Comparison of ENCODE assay signal across 9 cellular contexts in the genomic region with DNA sequence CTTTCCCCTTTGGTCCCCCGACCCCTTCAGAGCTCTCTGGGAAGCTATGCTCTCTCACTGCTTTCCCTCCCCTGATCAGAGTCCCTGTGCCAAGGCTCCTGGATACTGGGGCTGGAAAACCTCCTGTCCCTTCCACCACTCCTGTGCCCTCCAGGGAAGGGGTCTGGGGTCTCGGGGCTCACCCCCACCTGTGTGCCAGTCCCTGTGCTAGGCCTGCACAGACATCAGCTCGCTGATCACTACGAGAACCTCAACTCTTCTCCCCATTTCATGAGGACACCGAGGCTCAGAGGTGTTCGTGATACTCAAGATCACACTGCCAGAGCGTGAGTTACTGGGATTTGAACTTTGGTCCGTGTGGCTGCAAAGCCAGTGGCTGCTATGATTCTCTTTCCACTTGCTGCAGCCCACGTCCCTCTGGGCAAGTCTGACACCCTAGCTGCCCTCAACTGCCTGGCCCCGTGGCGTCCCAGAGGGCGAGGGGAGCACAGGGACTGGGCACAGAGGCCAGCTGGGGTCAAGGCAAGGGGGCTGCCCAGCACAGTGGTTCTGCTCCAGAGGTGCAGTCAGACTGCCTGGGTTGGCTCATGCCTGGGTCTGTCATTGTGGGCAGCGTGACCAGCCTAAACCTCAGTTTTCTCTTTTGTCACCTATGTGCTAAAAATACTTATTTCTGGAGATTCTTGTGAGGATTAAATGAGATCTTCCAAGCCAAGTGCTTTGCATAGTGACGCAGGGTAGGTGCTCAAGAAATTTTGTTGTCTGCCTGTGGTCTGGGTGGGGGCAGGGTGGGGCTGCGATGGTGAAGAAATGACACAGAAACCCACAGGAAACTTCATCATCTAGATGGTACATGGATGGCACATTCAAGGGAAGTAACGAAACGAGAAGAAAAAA. TPM values are rescaled to one million over a fixed set of nuclear protein-coding genes. Genes with fewer than 3 reads are reported as not detected.
DNase-seq lines count a peak whose midpoint lies in the region; ATAC-seq lines count a peak whose summit lies in the region.
"Had no signal": no experiment of that assay in that cellular context is flagged by ENCODE, and none has a peak within 500 bp of the region (broad histone marks: within the 10 kb centered on the region; RNA-seq: fewer than 3 reads in every experiment).

No MANE protein-coding gene starts in this region.

- no peaks in the 10 kb centered on the region for H3K27me3 Mint-ChIP-seq in activated CD4-positive, alpha-beta T cell treated with anti-CD3 and anti-CD28 coated beads, Interleukin-2, amount 10 ng/mL, durations not matched to agents 7 days and 5 days
- H3K27me3 Mint-ChIP-seq: naive B cell had no signal

- CTCF ChIA-PET in activated CD4-positive, alpha-beta T cell treated with anti-CD3 and anti-CD28 coated beads, Interleukin-2, amount 10 ng/mL, durations not matched to agents 7 days and 5 days (lab: Charles Lee): interaction anchor here (0.8 to 2.3 kb wide), 3 partner anchors 9 to 46 kb away, joined by 3 to 6 read pairs (median 3); no protein-coding TSS in a partner anchor

- H3K4me1 Mint-ChIP-seq in activated CD4-positive, alpha-beta T cell treated with anti-CD3 and anti-CD28 coated beads, Interleukin-2, amount 10 ng/mL, durations not matched to agents 7 days and 5 days: peaks cover 74% of the 10 kb centered on the region

- no peaks in the 10 kb centered on the region for H3K9me3 Mint-ChIP-seq in activated CD4-positive, alpha-beta T cell treated with anti-CD3 and anti-CD28 coated beads, Interleukin-2, amount 10 ng/mL, durations not matched to agents 7 days and 5 days

- ATAC-seq in GM18909 (IDR thresholded peaks at IDR 0.05; ENCODE audit: poor library complexity, unreplicated experiment): no peak
- ATAC-seq in GM21360 (IDR thresholded peaks at IDR 0.05; ENCODE audit: unreplicated experiment): no peak

- H3K27ac Mint-ChIP-seq in activated CD4-positive, alpha-beta T cell treated with anti-CD3 and anti-CD28 coated beads, Interleukin-2, amount 10 ng/mL, durations not matched to agents 7 days and 5 days: peak overlapping the region; percentile 96

- peak overlapping the region; percentile 48 for H3K4me3 Mint-ChIP-seq in activated CD4-positive, alpha-beta T cell treated with anti-CD3 and anti-CD28 coated beads, Interleukin-2, amount 10 ng/mL, durations not matched to agents 7 days and 5 days
- H3K4me3 Mint-ChIP-seq: naive B cell had no signal

- POLR2A ChIA-PET in activated CD4-positive, alpha-beta T cell treated with anti-CD3 and anti-CD28 coated beads, Interleukin-2, amount 10 ng/mL, durations not matched to agents 7 days and 5 days (lab: Charles Lee): no interaction called here

- H3K36me3 Mint-ChIP-seq in activated CD4-positive, alpha-beta T cell treated with anti-CD3 and anti-CD28 coated beads, Interleukin-2, amount 10 ng/mL, durations not matched to agents 7 days and 5 days (ENCODE audit: low read depth): no peaks in the 10 kb centered on the region
- H3K36me3 Mint-ChIP-seq: naive B cell had no signal

- DNase-seq in GF-D8 (lab: John Stamatoyannopoulos, UW) (peak; percentile 71), inferior parietal cortex (ENCODE audit: extremely low spot score) (no peak), superior temporal gyrus (ENCODE audit: extremely low spot score) (no peak)
- peak; percentile 86 for DNase-seq in activated CD4-positive, alpha-beta T cell treated with anti-CD3 and anti-CD28 coated beads, Interleukin-2, amount 10 ng/mL, durations not matched to agents 7 days and 5 days
- DNase-seq in effector CD4-positive, alpha-beta T cell: peak; percentile 71
- peak; percentile 59 to 66 for DNase-seq in stimulated activated CD4-positive, alpha-beta T cell treated with anti-CD3 and anti-CD28 coated beads, Interleukin-15, amount 100 ng/mL, for 48 hours (ENCODE audit: low read depth in 2 of 2)
- DNase-seq: naive B cell had no signal

RNA-seq across cellular contexts. Expression of a gene that starts 43.9 kb away (rescaled TPM):
- 10 to 100 TPM; 81.8 to 99.0 TPM for total RNA-seq in activated CD4-positive, alpha-beta T cell treated with anti-CD3 and anti-CD28 coated beads, Interleukin-2, amount 10 ng/mL, durations not matched to agents 7 days and 5 days

Comparison
In these comparisons a context has a peak if more than half of its experiments do, and no peak if none do; other contexts are left out.
1. DNase-seq: peak in GF-D8 (single experiment), activated CD4-positive, alpha-beta T cell treated with anti-CD3 and anti-CD28 coated beads, Interleukin-2, amount 10 ng/mL, durations not matched to agents 7 days and 5 days (single experiment), effector CD4-positive, alpha-beta T cell (single experiment) and stimulated activated CD4-positive, alpha-beta T cell treated with anti-CD3 and anti-CD28 coated beads, Interleukin-15, amount 100 ng/mL, for 48 hours (2 of 2); none in inferior parietal cortex (single experiment) and superior temporal gyrus (single experiment).